19 cellular contexts compared by ENCODE assay signal in genomic region chr3:123153124-123153523, GRCh38. TPM values are rescaled to one million over a fixed set of nuclear protein-coding genes. Genes with fewer than 3 reads are reported as not detected.
DNase-seq lines count a peak whose midpoint lies in the region; ATAC-seq and TF ChIP-seq lines count a peak whose summit lies in the region.
"Had no signal": no experiment of that assay in that cellular context is flagged by ENCODE, and none has a peak within 500 bp of the region (broad histone marks: within the 10 kb centered on the region; RNA-seq: fewer than 3 reads in every experiment).

No MANE protein-coding gene starts in this region.

- H3K27ac Mint-ChIP-seq in activated CD8-positive, alpha-beta memory T cell treated with anti-CD3 and anti-CD28 coated beads, Interleukin-2, amount 10 ng/mL, durations not matched to agents 7 days and 5 days: no peak overlapping the region
- H3K27ac Mint-ChIP-seq in activated B cell treated with CpG ODN at 0.5 μM for 24 hours: peak overlapping the region; percentile 57

- peaks cover 28% of the 10 kb centered on the region for H3K36me3 Mint-ChIP-seq in activated CD8-positive, alpha-beta memory T cell treated with anti-CD3 and anti-CD28 coated beads, Interleukin-2, amount 10 ng/mL, durations not matched to agents 7 days and 5 days
- H3K36me3 Mint-ChIP-seq in activated B cell treated with CpG ODN at 0.5 μM for 24 hours (ENCODE audit: low read depth): peaks cover 21% of the 10 kb centered on the region

- H3K4me1 Mint-ChIP-seq in activated CD8-positive, alpha-beta memory T cell treated with anti-CD3 and anti-CD28 coated beads, Interleukin-2, amount 10 ng/mL, durations not matched to agents 7 days and 5 days: no peaks in the 10 kb centered on the region
- peaks cover 18% of the 10 kb centered on the region for H3K4me1 Mint-ChIP-seq in activated B cell treated with CpG ODN at 0.5 μM for 24 hours

- ATAC-seq in activated CD8-positive, alpha-beta memory T cell treated with anti-CD3 and anti-CD28 coated beads, Interleukin-2, amount 10 ng/mL, durations not matched to agents 7 days and 5 days: no peak
- peak; percentile 54 for ATAC-seq in HG03442 (IDR thresholded peaks at IDR 0.05; ENCODE audit: unreplicated experiment)
- ATAC-seq in activated B cell treated with CpG ODN at 0.5 μM for 24 hours (ENCODE audit: low read depth): peak; percentile 49
- ATAC-seq: PC-3 had no signal

- DNase-seq in activated CD8-positive, alpha-beta memory T cell treated with anti-CD3 and anti-CD28 coated beads, Interleukin-2, amount 10 ng/mL, durations not matched to agents 7 days and 5 days: peak; percentile 7
- no peak for DNase-seq in activated CD8-positive, alpha-beta memory T cell treated with anti-CD3 and anti-CD28 coated beads, Interleukin-2, amount 50 U/mL, for 48 hours
- DNase-seq in activated B cell treated with CpG ODN at 0.5 μM for 24 hours (no peak), pons (ENCODE audit: low spot score) (peak; percentile 10), activated T-cell treated with anti-CD3 and anti-CD28 coated beads for 4 hours (no peak), cerebellar nuclear complex (lab: John Stamatoyannopoulos, UW) (no peak), GM03348 (ENCODE audit: low spot score) (no peak)
- DNase-seq: activated CD4-positive, CD25-positive, alpha-beta regulatory T cell; activated gamma-delta T cell treated with Interleukin-2 at 50 U/mL for 16 hours; CD4-positive, CD25-positive, alpha-beta regulatory T cell; DND-41; Kasumi-1; mesendoderm; NCI-H1694; NCI-H446; PC-3; stimulated activated CD4-positive, alpha-beta T cell treated with anti-CD3 and anti-CD28 coated beads, Interleukin-4, amount 100 ng/mL, for 4 hours; transverse colon had no signal

- intact Hi-C loops in activated B cell treated with CpG ODN at 0.5 μM for 24 hours (cut with micrococcal nuclease): no loop called here

- no peaks in the 10 kb centered on the region for H3K27me3 Mint-ChIP-seq in activated CD8-positive, alpha-beta memory T cell treated with anti-CD3 and anti-CD28 coated beads, Interleukin-2, amount 10 ng/mL, durations not matched to agents 7 days and 5 days
- no peaks in the 10 kb centered on the region for H3K27me3 Mint-ChIP-seq in activated B cell treated with CpG ODN at 0.5 μM for 24 hours
- H3K27me3 Mint-ChIP-seq: CD4-positive, CD25-positive, alpha-beta regulatory T cell had no signal

- no peak overlapping the region for H3K4me3 Mint-ChIP-seq in activated CD8-positive, alpha-beta memory T cell treated with anti-CD3 and anti-CD28 coated beads, Interleukin-2, amount 10 ng/mL, durations not matched to agents 7 days and 5 days
- H3K4me3 Mint-ChIP-seq in activated B cell treated with CpG ODN at 0.5 μM for 24 hours: no peak overlapping the region

- no peaks in the 10 kb centered on the region for H3K9me3 Mint-ChIP-seq in activated CD8-positive, alpha-beta memory T cell treated with anti-CD3 and anti-CD28 coated beads, Interleukin-2, amount 10 ng/mL, durations not matched to agents 7 days and 5 days (ENCODE audit: low read depth)
- no peaks in the 10 kb centered on the region for H3K9me3 Mint-ChIP-seq in activated B cell treated with CpG ODN at 0.5 μM for 24 hours

- CTCF ChIA-PET in activated CD8-positive, alpha-beta memory T cell treated with anti-CD3 and anti-CD28 coated beads, Interleukin-2, amount 10 ng/mL, durations not matched to agents 7 days and 5 days (lab: Charles Lee): no interaction called here
- CTCF ChIA-PET in activated B cell treated with CpG ODN at 0.5 μM for 24 hours (lab: Charles Lee): interaction anchor here (1.1 kb wide), 1 partner anchor 15 kb away, joined by 3 read pairs; no protein-coding TSS in a partner anchor

- no peak for TF ChIP-seq CTCF in activated B cell treated with CpG ODN at 0.5 μM for 24 hours (IDR thresholded peaks at IDR 0.05)

- POLR2A ChIA-PET in activated B cell treated with CpG ODN at 0.5 μM for 24 hours (lab: Charles Lee): interaction anchor here (0.7 kb wide), 1 partner anchor 9 kb away, joined by 3 read pairs; no protein-coding TSS in a partner anchor

RNA-seq across cellular contexts. Expression of gene SEC22A, which starts 48.6 kb away (rescaled TPM):
- 10 to 100 TPM; 14.5 to 15.2 TPM for total RNA-seq in activated CD8-positive, alpha-beta memory T cell treated with anti-CD3 and anti-CD28 coated beads, Interleukin-2, amount 10 ng/mL, durations not matched to agents 7 days and 5 days
- 13.5 and 15.9 TPM in 2 replicates for total RNA-seq in activated B cell treated with CpG ODN at 0.5 μM for 24 hours

Comparison
In these comparisons a context has a peak if more than half of its experiments do, and no peak if none do; other contexts are left out.
1. DNase-seq: peak in activated CD8-positive, alpha-beta memory T cell treated with anti-CD3 and anti-CD28 coated beads, Interleukin-2, amount 10 ng/mL, durations not matched to agents 7 days and 5 days (single experiment) and pons (single experiment); none in activated CD8-positive, alpha-beta memory T cell treated with anti-CD3 and anti-CD28 coated beads, Interleukin-2, amount 50 U/mL, for 48 hours (single experiment), activated B cell treated with CpG ODN at 0.5 μM for 24 hours (single experiment), activated T-cell treated with anti-CD3 and anti-CD28 coated beads for 4 hours (single experiment), cerebellar nuclear complex (0 of 2) and GM03348 (single experiment).